ENCODE assay signal across 1 cellular context in the genomic region with DNA sequence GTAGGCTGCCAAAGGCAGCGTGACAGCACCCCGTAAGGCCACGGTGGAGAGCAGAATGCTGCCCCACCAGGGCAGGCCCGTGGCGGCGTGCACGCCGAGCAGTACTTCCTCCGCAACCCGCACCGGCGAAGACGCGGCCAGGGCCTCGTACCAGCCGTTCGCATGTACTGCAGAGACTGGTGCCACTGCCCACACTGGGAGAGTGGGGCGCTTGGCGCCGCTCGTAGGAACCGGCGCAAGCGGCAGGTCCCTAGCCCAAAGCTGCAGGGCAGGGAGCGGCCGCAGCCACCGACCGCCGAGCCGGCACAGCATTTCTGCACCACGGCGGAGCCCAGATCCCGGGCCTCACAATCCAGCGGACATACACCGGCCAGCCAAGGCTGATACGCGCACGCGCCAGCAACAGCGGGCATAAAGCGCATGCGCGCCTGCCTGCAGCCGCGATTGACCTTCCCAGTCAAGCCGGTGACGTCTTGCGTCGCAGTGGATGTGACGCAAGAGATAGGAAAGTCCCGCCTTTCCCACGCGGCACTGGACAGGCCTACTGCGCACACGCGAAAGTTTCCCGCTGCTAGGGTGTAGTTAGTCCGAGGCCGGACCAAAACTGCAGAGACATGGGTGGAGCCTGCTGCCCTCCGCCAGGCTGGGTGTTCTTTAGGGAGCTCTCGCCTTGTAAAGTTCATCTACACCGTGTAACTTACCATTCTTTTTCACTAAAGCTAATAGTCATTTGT.
TF ChIP-seq lines count a peak whose summit lies in the region.

A gene with protein sequence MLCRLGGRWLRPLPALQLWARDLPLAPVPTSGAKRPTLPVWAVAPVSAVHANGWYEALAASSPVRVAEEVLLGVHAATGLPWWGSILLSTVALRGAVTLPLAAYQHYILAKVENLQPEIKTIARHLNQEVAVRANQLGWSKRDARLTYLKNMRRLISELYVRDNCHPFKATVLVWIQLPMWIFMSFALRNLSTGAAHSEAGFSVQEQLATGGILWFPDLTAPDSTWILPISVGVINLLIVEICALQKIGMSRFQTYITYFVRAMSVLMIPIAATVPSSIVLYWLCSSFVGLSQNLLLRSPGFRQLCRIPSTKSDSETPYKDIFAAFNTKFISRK (minus strand): TSS at position 379 of the 734 bp plus-strand sequence. CDS start 67 bp downstream, at position 312.

TF ChIP-seq in GM12878, 131 proteins besides CTCF, POLR2A, EP300 and RAD21 (continued from another document):
- TF ChIP-seq, protein P1, sequence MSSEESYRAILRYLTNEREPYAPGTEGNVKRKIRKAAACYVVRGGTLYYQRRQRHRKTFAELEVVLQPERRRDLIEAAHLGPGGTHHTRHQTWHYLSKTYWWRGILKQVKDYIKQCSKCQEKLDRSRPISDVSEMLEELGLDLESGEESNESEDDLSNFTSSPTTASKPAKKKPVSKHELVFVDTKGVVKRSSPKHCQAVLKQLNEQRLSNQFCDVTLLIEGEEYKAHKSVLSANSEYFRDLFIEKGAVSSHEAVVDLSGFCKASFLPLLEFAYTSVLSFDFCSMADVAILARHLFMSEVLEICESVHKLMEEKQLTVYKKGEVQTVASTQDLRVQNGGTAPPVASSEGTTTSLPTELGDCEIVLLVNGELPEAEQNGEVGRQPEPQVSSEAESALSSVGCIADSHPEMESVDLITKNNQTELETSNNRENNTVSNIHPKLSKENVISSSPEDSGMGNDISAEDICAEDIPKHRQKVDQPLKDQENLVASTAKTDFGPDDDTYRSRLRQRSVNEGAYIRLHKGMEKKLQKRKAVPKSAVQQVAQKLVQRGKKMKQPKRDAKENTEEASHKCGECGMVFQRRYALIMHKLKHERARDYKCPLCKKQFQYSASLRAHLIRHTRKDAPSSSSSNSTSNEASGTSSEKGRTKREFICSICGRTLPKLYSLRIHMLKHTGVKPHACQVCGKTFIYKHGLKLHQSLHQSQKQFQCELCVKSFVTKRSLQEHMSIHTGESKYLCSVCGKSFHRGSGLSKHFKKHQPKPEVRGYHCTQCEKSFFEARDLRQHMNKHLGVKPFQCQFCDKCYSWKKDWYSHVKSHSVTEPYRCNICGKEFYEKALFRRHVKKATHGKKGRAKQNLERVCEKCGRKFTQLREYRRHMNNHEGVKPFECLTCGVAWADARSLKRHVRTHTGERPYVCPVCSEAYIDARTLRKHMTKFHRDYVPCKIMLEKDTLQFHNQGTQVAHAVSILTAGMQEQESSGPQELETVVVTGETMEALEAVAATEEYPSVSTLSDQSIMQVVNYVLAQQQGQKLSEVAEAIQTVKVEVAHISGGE (CRISPR knock-in tag; IDR thresholded peaks at IDR 0.05): no peak
- no peak for TF ChIP-seq RFX5 (IDR thresholded peaks at IDR 0.05; ENCODE audit: low read depth, low read length)
- TF ChIP-seq PAX5 (IDR thresholded peaks at IDR 0.05; ENCODE audit: borderline replicate concordance, low read depth, low read length): peak; percentile 57; the same call in 1 of the 2 replicates
- TF ChIP-seq BMI1 (IDR thresholded peaks at IDR 0.05; ENCODE audit: borderline replicate concordance): no peak
- TF ChIP-seq, protein P2, sequence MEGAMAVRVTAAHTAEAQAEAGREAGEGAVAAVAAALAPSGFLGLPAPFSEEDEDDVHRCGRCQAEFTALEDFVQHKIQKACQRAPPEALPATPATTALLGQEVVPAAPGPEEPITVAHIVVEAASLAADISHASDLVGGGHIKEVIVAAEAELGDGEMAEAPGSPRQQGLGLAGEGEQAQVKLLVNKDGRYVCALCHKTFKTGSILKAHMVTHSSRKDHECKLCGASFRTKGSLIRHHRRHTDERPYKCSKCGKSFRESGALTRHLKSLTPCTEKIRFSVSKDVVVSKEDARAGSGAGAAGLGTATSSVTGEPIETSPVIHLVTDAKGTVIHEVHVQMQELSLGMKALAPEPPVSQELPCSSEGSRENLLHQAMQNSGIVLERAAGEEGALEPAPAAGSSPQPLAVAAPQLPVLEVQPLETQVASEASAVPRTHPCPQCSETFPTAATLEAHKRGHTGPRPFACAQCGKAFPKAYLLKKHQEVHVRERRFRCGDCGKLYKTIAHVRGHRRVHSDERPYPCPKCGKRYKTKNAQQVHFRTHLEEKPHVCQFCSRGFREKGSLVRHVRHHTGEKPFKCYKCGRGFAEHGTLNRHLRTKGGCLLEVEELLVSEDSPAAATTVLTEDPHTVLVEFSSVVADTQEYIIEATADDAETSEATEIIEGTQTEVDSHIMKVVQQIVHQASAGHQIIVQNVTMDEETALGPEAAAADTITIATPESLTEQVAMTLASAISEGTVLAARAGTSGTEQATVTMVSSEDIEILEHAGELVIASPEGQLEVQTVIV (IDR thresholded peaks at IDR 0.05; ENCODE audit: borderline replicate concordance, partially characterized antibody): no peak
- no peak for TF ChIP-seq STAT3 (IDR thresholded peaks at IDR 0.05; ENCODE audit: low read depth, low read length)
- TF ChIP-seq, protein P3, sequence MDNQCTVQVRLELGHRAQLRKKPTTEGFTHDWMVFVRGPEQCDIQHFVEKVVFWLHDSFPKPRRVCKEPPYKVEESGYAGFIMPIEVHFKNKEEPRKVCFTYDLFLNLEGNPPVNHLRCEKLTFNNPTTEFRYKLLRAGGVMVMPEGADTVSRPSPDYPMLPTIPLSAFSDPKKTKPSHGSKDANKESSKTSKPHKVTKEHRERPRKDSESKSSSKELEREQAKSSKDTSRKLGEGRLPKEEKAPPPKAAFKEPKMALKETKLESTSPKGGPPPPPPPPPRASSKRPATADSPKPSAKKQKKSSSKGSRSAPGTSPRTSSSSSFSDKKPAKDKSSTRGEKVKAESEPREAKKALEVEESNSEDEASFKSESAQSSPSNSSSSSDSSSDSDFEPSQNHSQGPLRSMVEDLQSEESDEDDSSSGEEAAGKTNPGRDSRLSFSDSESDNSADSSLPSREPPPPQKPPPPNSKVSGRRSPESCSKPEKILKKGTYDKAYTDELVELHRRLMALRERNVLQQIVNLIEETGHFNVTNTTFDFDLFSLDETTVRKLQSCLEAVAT (IDR thresholded peaks at IDR 0.05): no peak
- TF ChIP-seq SUPT20H (IDR thresholded peaks at IDR 0.05; ENCODE audit: borderline replicate concordance, control insufficient read depth, low read depth, low read length): no peak
- peak; percentile 77 for TF ChIP-seq SIN3A (IDR thresholded peaks at IDR 0.05; ENCODE audit: low read depth, low read length)
- TF ChIP-seq NR2F1 (conservative IDR thresholded peaks at IDR 0.05): peak; percentile 67; the same call in 1 of the 2 replicates
- peak; percentile 66 for TF ChIP-seq TAF1 (IDR thresholded peaks at IDR 0.05; ENCODE audit: borderline replicate concordance, low read depth, low read length)
- no peak for TF ChIP-seq HDAC2 (IDR thresholded peaks at IDR 0.05)
- TF ChIP-seq SMAD1 (IDR thresholded peaks at IDR 0.05; ENCODE audit: low read depth, partially characterized antibody): no peak
- TF ChIP-seq BRCA1 (IDR thresholded peaks at IDR 0.05; ENCODE audit: low read depth, low read length): no peak
- TF ChIP-seq RBBP5 (conservative IDR thresholded peaks at IDR 0.05): no peak
- no peak for TF ChIP-seq YBX1 (IDR thresholded peaks at IDR 0.05)
- TF ChIP-seq, protein P4, sequence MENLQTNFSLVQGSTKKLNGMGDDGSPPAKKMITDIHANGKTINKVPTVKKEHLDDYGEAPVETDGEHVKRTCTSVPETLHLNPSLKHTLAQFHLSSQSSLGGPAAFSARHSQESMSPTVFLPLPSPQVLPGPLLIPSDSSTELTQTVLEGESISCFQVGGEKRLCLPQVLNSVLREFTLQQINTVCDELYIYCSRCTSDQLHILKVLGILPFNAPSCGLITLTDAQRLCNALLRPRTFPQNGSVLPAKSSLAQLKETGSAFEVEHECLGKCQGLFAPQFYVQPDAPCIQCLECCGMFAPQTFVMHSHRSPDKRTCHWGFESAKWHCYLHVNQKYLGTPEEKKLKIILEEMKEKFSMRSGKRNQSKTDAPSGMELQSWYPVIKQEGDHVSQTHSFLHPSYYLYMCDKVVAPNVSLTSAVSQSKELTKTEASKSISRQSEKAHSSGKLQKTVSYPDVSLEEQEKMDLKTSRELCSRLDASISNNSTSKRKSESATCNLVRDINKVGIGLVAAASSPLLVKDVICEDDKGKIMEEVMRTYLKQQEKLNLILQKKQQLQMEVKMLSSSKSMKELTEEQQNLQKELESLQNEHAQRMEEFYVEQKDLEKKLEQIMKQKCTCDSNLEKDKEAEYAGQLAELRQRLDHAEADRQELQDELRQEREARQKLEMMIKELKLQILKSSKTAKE (IDR thresholded peaks at IDR 0.05; ENCODE audit: low read depth, poor library complexity, severe bottlenecking): no peak
- peak; percentile 96 for TF ChIP-seq PML (IDR thresholded peaks at IDR 0.05; ENCODE audit: low read length)
- 0 out of 2 replicates have a peak, but pooled peaks have one; percentile 14 for TF ChIP-seq TCF12 (IDR thresholded peaks at IDR 0.05; ENCODE audit: low read depth, low read length)
- TF ChIP-seq EED (IDR thresholded peaks at IDR 0.05; ENCODE audit: low read depth): no peak
- TF ChIP-seq SREBF1 (IDR thresholded peaks at IDR 0.05; ENCODE audit: low read length): 0 out of 2 replicates have a peak, but pooled peaks have one; percentile 21
